ENCODE assay signal across 10 cellular contexts in genomic region chr6:84065718-84066290, GRCh38. TPM values are rescaled to one million over a fixed set of nuclear protein-coding genes. Genes with fewer than 3 reads are reported as not detected.
DNase-seq lines count a peak whose midpoint lies in the region; ATAC-seq, FAIRE-seq and TF ChIP-seq lines count a peak whose summit lies in the region.
"Had no signal": no experiment of that assay in that cellular context is flagged by ENCODE, and none has a peak within 500 bp of the region (broad histone marks: within the 10 kb centered on the region; RNA-seq: fewer than 3 reads in every experiment).

No MANE protein-coding gene starts in this region.

- peak; percentile 75 for DNase-seq in GM23248
- peak; percentile 18 for DNase-seq in NCI-H748 treated with DMSO at 0.1 percent for 48 hours (lab: John Stamatoyannopoulos, UW)
- peak; percentile 89 for DNase-seq in endothelial cell of umbilical vein (ENCODE audit: low read depth, low spot score)
- peak; percentile 51 for DNase-seq in prostate gland (ENCODE audit: low spot score)
- DNase-seq in erythroblast (lab: John Stamatoyannopoulos, UW), result no peak
- DNase-seq: small intestine had no signal

- H3F3A ChIP-seq in GM23248 (ENCODE audit: insufficient read depth), result 0 out of 2 replicates have a peak, but pooled peaks cover 3% of the 10 kb centered on the region

- FAIRE-seq in endothelial cell of umbilical vein (lab: Jason Lieb, UNC), result peak; percentile 59
- FAIRE-seq: small intestine had no signal

- H3K27me3 ChIP-seq in GM23248 (replicated peaks; ENCODE audit: insufficient read depth) (no peaks in the 10 kb centered on the region), endothelial cell of umbilical vein (ENCODE audit: control insufficient read depth in 2 of 2, insufficient read depth in 2 of 2, low read length in 2 of 2) (no peaks in the 10 kb centered on the region), prostate gland (replicated peaks; ENCODE audit: insufficient read depth) (no peaks in the 10 kb centered on the region)

- no peaks in the 10 kb centered on the region for H4K20me1 ChIP-seq in GM23248 (ENCODE audit: insufficient read depth)
- no peaks in the 10 kb centered on the region for H4K20me1 ChIP-seq in endothelial cell of umbilical vein (replicated peaks; ENCODE audit: control insufficient read depth, extremely low read depth, insufficient read depth, low read length)

- no peak for ATAC-seq in GM21526 (IDR thresholded peaks at IDR 0.05; ENCODE audit: low FRiP score, unreplicated experiment)
- ATAC-seq in activated T-helper 17 cell treated with anti-CD3 and anti-CD28 coated beads, Interleukin-2, amount 50 U/mL, for 72 hours (replicated peaks), result no peak
- ATAC-seq in HG02588 (IDR thresholded peaks at IDR 0.05; ENCODE audit: unreplicated experiment), result no peak

- H2AFZ ChIP-seq in GM23248, result no peak overlapping the region
- no peak overlapping the region for H2AFZ ChIP-seq in endothelial cell of umbilical vein (ENCODE audit: low read depth, low read length)

- H3K4me3 ChIP-seq in GM23248 (no peak overlapping the region), endothelial cell of umbilical vein (replicated peaks in 1 of 3; ENCODE audit: insufficient read depth in 1 of 3, low read depth in 1 of 3, low read length in 3 of 3) (no peak overlapping the region), prostate gland (no peak overlapping the region)

- intact Hi-C loops in endothelial cell of umbilical vein (cut with micrococcal nuclease) (no loop called here), prostate gland (cut with DNase I) (no loop called here)

- dilution Hi-C loops in endothelial cell of umbilical vein (cut with MboI; ENCODE audit: extremely low pct_ligation_motif_present, low sequenced_read_pairs), result no loop called here

- no peak overlapping the region for H3K9ac ChIP-seq in GM23248
- H3K9ac ChIP-seq in endothelial cell of umbilical vein (replicated peaks; ENCODE audit: extremely low read depth, insufficient read depth, low read length), result no peak overlapping the region

- WGBS in GM23248 (ENCODE audit: low coverage in 1 of 2, low lambda C conversion rate in 2 of 2, missing lambda C conversion rate in 2 of 2), 2 experiments, result 50 to 51% methylated on average over 2 of the region's 2 CpGs
- 66% methylated on average over 2 of the region's 2 CpGs for WGBS in prostate gland

- H3K9me3 ChIP-seq in GM23248 (ENCODE audit: low read depth) (no peaks in the 10 kb centered on the region), endothelial cell of umbilical vein (replicated peaks; ENCODE audit: control insufficient read depth, insufficient read depth, low read length) (no peaks in the 10 kb centered on the region), prostate gland (no peaks in the 10 kb centered on the region)

- no TSS peak for BruUV-seq in endothelial cell of umbilical vein (replicated peaks; lab: Mats Ljungman, UMichigan)

- H3K36me3 ChIP-seq in GM23248 (ENCODE audit: low read depth) (no peaks in the 10 kb centered on the region), endothelial cell of umbilical vein (ENCODE audit: control insufficient read depth in 2 of 2, extremely low read depth in 1 of 2, insufficient read depth in 2 of 2, low read length in 2 of 2) (no peaks in the 10 kb centered on the region), prostate gland (no peaks in the 10 kb centered on the region)

- CTCF ChIA-PET in endothelial cell of umbilical vein (lab: Charles Lee), result no interaction called here

- POLR2A ChIA-PET in endothelial cell of umbilical vein (lab: Charles Lee), result no interaction called here

- H3K4me2 ChIP-seq in GM23248 (ENCODE audit: unreplicated experiment), result no peak overlapping the region
- no peak overlapping the region for H3K4me2 ChIP-seq in endothelial cell of umbilical vein (ENCODE audit: insufficient read depth, low read length)

- in situ Hi-C loops in GM23248 (cut with MboI), result no loop called here

- no peak overlapping the region for H3K4me3 Mint-ChIP-seq in activated T-helper 17 cell treated with anti-CD3 and anti-CD28 coated beads, Interleukin-2, amount 50 U/mL, for 72 hours
- H3K4me3 Mint-ChIP-seq: brain had no signal

- no peaks in the 10 kb centered on the region for H3K9me1 ChIP-seq in endothelial cell of umbilical vein (replicated peaks; ENCODE audit: control insufficient read depth, extremely low read depth, insufficient read depth, low read length)

- no peaks in the 10 kb centered on the region for H3K9me3 Mint-ChIP-seq in activated T-helper 17 cell treated with anti-CD3 and anti-CD28 coated beads, Interleukin-2, amount 50 U/mL, for 72 hours

- no peaks in the 10 kb centered on the region for H3K79me2 ChIP-seq in GM23248 (ENCODE audit: insufficient read depth)
- H3K79me2 ChIP-seq in endothelial cell of umbilical vein (ENCODE audit: control insufficient read depth, insufficient read depth, low read length), result no peaks in the 10 kb centered on the region

- TF ChIP-seq POLR2A in endothelial cell of umbilical vein (IDR thresholded peaks at IDR 0.05; ENCODE audit: low read depth, low read length) (no peak), prostate gland (IDR thresholded peaks at IDR 0.05) (no peak), erythroblast (IDR thresholded peaks at IDR 0.05; ENCODE audit: low read length) (no peak)

- H3K27ac ChIP-seq in GM23248 (no peak overlapping the region), endothelial cell of umbilical vein (ENCODE audit: insufficient read depth, low read depth, low read length) (no peak overlapping the region), prostate gland (no peak overlapping the region)

- TF ChIP-seq CTCF in endothelial cell of umbilical vein (IDR thresholded peaks at IDR 0.05; ENCODE audit: extremely low read depth in 1 of 2, insufficient read depth in 1 of 2, low read depth in 1 of 2, low read length in 2 of 2), result no peak
- TF ChIP-seq CTCF in prostate gland (IDR thresholded peaks at IDR 0.05), result no peak

- no peaks in the 10 kb centered on the region for H3K36me3 Mint-ChIP-seq in activated T-helper 17 cell treated with anti-CD3 and anti-CD28 coated beads, Interleukin-2, amount 50 U/mL, for 72 hours (ENCODE audit: low read depth)

- peaks cover 6% of the 10 kb centered on the region; the same call in 1 of the 2 replicates for H3K4me1 ChIP-seq in GM23248 (ENCODE audit: insufficient read depth)
- peaks cover 11% of the 10 kb centered on the region for H3K4me1 ChIP-seq in endothelial cell of umbilical vein (ENCODE audit: control insufficient read depth, extremely low read depth, insufficient read depth, low read length)
- H3K4me1 ChIP-seq in prostate gland (replicated peaks), result no peaks in the 10 kb centered on the region

- H3K27ac Mint-ChIP-seq in activated T-helper 17 cell treated with anti-CD3 and anti-CD28 coated beads, Interleukin-2, amount 50 U/mL, for 72 hours, result no peak overlapping the region

- peaks cover 4% of the 10 kb centered on the region for H3K27me3 Mint-ChIP-seq in activated T-helper 17 cell treated with anti-CD3 and anti-CD28 coated beads, Interleukin-2, amount 50 U/mL, for 72 hours

- no peaks in the 10 kb centered on the region for H3K4me1 Mint-ChIP-seq in activated T-helper 17 cell treated with anti-CD3 and anti-CD28 coated beads, Interleukin-2, amount 50 U/mL, for 72 hours

- H3K9me2 ChIP-seq in GM23248 (ENCODE audit: insufficient read depth), result no peaks in the 10 kb centered on the region

TF ChIP-seq in endothelial cell of umbilical vein, 7 proteins besides CTCF, POLR2A, EP300 and RAD21:
- TF ChIP-seq JUN (IDR thresholded peaks at IDR 0.05; ENCODE audit: borderline replicate concordance, insufficient read depth, insufficient read length, low read depth), result peak; percentile 63
- no peak for TF ChIP-seq GATA2 (IDR thresholded peaks at IDR 0.05; ENCODE audit: insufficient read depth, insufficient read length, low read depth, low read length)
- TF ChIP-seq MAX (IDR thresholded peaks at IDR 0.05; ENCODE audit: insufficient read depth, insufficient read length), result no peak
- no peak for TF ChIP-seq POLR2AphosphoS5 (IDR thresholded peaks at IDR 0.05; ENCODE audit: insufficient read depth, low read depth, low read length)
- TF ChIP-seq FOS (IDR thresholded peaks at IDR 0.05; ENCODE audit: borderline replicate concordance, insufficient read depth, low read length), result peak; percentile 52
- no peak for TF ChIP-seq MYC (IDR thresholded peaks at IDR 0.05; ENCODE audit: low read depth, low read length)

RNA-seq across cellular contexts. Expression of gene MRAP2, which starts 32.2 kb away (rescaled TPM):
- total RNA-seq in GM23248 (2014; rRNA removed; shearing (Covaris generic)), result 0.89 and 1.3 TPM in 2 replicates
- polyA plus RNA-seq in GM23248 (2016; fragmentation: Nextera tagmentation; extraction: Ambion mirVana), result 0.96 and 1.1 TPM in 2 replicates
- 3.5 and 5.8 TPM in 2 replicates for total RNA-seq in endothelial cell of umbilical vein
- 8.3 and 8.6 TPM in 2 replicates for polyA plus RNA-seq in endothelial cell of umbilical vein
- polyA plus RNA-seq in endothelial cell of umbilical vein (2011; cell fraction: cytosol; rRNA removed), result 6.1 and 6.4 TPM in 2 replicates
- 4.6 TPM in 2 replicates for polyA plus RNA-seq in endothelial cell of umbilical vein (2011; cell fraction: nucleus; rRNA removed)
- 3.1 and 5.6 TPM in 2 replicates for polyA plus RNA-seq in endothelial cell of umbilical vein (2012)
- 6.5 and 7.7 TPM in 2 replicates for polyA minus RNA-seq in endothelial cell of umbilical vein
- not detected for polyA minus RNA-seq in endothelial cell of umbilical vein (2011; cell fraction: cytosol; rRNA and poly(A)+ RNA removed)
- polyA minus RNA-seq in endothelial cell of umbilical vein (2011; cell fraction: nucleus; rRNA and poly(A)+ RNA removed), result 2.2 and 2.9 TPM in 2 replicates
- total RNA-seq in prostate gland, result 10 to 100 TPM; 10.6 to 11.5 TPM
- under 1 TPM in 1 of 2 donors, not detected in 1; 0.11 TPM for total RNA-seq in activated T-helper 17 cell treated with anti-CD3 and anti-CD28 coated beads, Interleukin-2, amount 50 U/mL, for 72 hours

Comparison
In these comparisons a context has a peak if more than half of its experiments do, and no peak if none do; other contexts are left out.
1. DNase-seq: peak in GM23248 (single experiment), NCI-H748 treated with DMSO at 0.1 percent for 48 hours (single experiment), endothelial cell of umbilical vein (single experiment) and prostate gland (single experiment); none in erythroblast (0 of 2).